In genomic region chr19:676343-677105, GRCh38 we compare ENCODE assay signal across 1 cellular context.
TF ChIP-seq lines count a peak whose summit lies in the region.

Gene FSTL3 (plus strand): TSS chr19:676392. CDS start chr19:676424, 32 bp downstream.

TF ChIP-seq in A549, 52 proteins besides CTCF, POLR2A, EP300 and RAD21 (continued from another document):
- TF ChIP-seq CHD4 (IDR thresholded peaks at IDR 0.05; ENCODE audit: borderline replicate concordance) (no peak), MYC (IDR thresholded peaks at IDR 0.05; ENCODE audit: borderline replicate concordance, low read length) (no peak)
TF ChIP-seq in A549: peak in this region for 9.
